ENCODE assay signal across 16 cellular contexts in the genomic region with DNA sequence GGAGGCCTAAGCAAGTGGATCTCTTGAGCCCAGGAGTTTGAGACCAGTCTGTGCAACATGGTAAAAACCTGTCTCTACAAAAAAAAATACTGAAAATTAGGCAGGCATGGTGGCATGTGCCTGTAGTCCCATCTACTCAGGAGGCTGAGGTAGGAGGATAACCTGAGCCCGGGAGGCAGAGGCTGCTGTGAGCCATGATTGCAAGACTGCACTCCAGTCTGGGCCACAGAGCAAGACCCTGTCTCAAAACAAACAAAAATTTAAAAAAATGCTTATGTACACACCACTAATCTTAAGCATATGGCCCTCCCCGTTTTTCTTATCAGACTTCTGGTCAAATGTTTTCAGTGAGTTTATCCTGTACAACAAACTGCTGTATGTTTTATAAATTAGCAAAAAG.
"Had no signal": no experiment of that assay in that cellular context is flagged by ENCODE, and none has a peak within 500 bp of the region (broad histone marks: within the 10 kb centered on the region; RNA-seq: fewer than 3 reads in every experiment).

No MANE protein-coding gene starts in this region.

- H3K27me3 Mint-ChIP-seq: activated B cell treated with CpG ODN at 0.5 μM for 24 hours; activated CD4-positive, alpha-beta T cell treated with anti-CD3 and anti-CD28 coated beads, Interleukin-2, amount 10 ng/mL, durations not matched to agents 24 days and 14 days; activated T-helper 17 cell treated with anti-CD3 and anti-CD28 coated beads, Interleukin-2, amount 50 U/mL, for 72 hours; naive B cell; progenitor cell of endocrine pancreas; stimulated activated naive CD8-positive, alpha-beta T cell treated with anti-CD3 and anti-CD28 coated beads, Interleukin-15, Interleukin-2, amounts not matched to agents 100 ng/mL and 50 ng/mL, for 24 hours had no signal

- H3K27ac ChIP-seq: cardiac muscle cell had no signal

- H3K36me3 ChIP-seq: cardiac muscle cell, right atrium auricular region had no signal

- FAIRE-seq: small intestine, TTC549 had no signal

- ATAC-seq: activated T-helper 17 cell treated with anti-CD3 and anti-CD28 coated beads, Interleukin-2, amount 50 U/mL, for 72 hours had no signal

- H3K9me3 ChIP-seq: right atrium auricular region, testis had no signal

- DNase-seq: activated B cell treated with CpG ODN at 0.5 μM for 24 hours; activated CD4-positive, alpha-beta T cell treated with anti-CD3 and anti-CD28 coated beads, Interleukin-2, amount 10 ng/mL, durations not matched to agents 24 days and 14 days; activated CD8-positive, alpha-beta memory T cell treated with anti-CD3 and anti-CD28 coated beads for 24 hours; activated naive CD4-positive, alpha-beta T cell treated with Interleukin-2 at 50 U/mL for 16 hours; aorta; naive B cell; occipital lobe; small intestine; testis had no signal

- H3K4me3 ChIP-seq: cardiac muscle cell, lung, right atrium auricular region, testis had no signal

- H3K36me3 Mint-ChIP-seq: naive B cell had no signal

- H3K9me3 Mint-ChIP-seq: activated B cell treated with CpG ODN at 0.5 μM for 24 hours; activated CD4-positive, alpha-beta T cell treated with anti-CD3 and anti-CD28 coated beads, Interleukin-2, amount 10 ng/mL, durations not matched to agents 24 days and 14 days; activated T-helper 17 cell treated with anti-CD3 and anti-CD28 coated beads, Interleukin-2, amount 50 U/mL, for 72 hours; stimulated activated naive CD8-positive, alpha-beta T cell treated with anti-CD3 and anti-CD28 coated beads, Interleukin-15, Interleukin-2, amounts not matched to agents 100 ng/mL and 50 ng/mL, for 24 hours had no signal

- H3K27ac Mint-ChIP-seq: activated B cell treated with CpG ODN at 0.5 μM for 24 hours; stimulated activated naive CD8-positive, alpha-beta T cell treated with anti-CD3 and anti-CD28 coated beads, Interleukin-15, Interleukin-2, amounts not matched to agents 100 ng/mL and 50 ng/mL, for 24 hours had no signal

- H3K27me3 ChIP-seq: cardiac muscle cell, right atrium auricular region, testis had no signal
